ENCODE assay signal across 22 cellular contexts in genomic region chr2:108376774-108377173, GRCh38. TPM values are rescaled to one million over a fixed set of nuclear protein-coding genes. Genes with fewer than 3 reads are reported as not detected.
DNase-seq lines count a peak whose midpoint lies in the region; ATAC-seq, FAIRE-seq and TF ChIP-seq lines count a peak whose summit lies in the region.
"Had no signal": no experiment of that assay in that cellular context is flagged by ENCODE, and none has a peak within 500 bp of the region (broad histone marks: within the 10 kb centered on the region; RNA-seq: fewer than 3 reads in every experiment).

No MANE protein-coding gene starts in this region.

- CTCF ChIA-PET in HepG2 (lab: Yijun Ruan, JAX; ENCODE audit: low intra/inter-chr PET ratio, low total read pairs) (no interaction called here), PC-3 (lab: Charles Lee) (no interaction called here)

- no peaks in the 10 kb centered on the region for H3F3A ChIP-seq in PC-3 (ENCODE audit: low read length, unreplicated experiment)

- TF ChIP-seq EP300 in HepG2 (IDR thresholded peaks at IDR 0.05; ENCODE audit: low read depth in 2 of 2, low read length in 2 of 2): no peak
- no peak for TF ChIP-seq EP300 in HepG2 (CRISPR knock-in tag; IDR thresholded peaks at IDR 0.05; ENCODE audit: borderline replicate concordance)
- no peak for TF ChIP-seq EP300 in transverse colon (IDR thresholded peaks at IDR 0.05; ENCODE audit: low read depth)

- H3K9me3 ChIP-seq in HepG2 (ENCODE audit: low read length) (no peaks in the 10 kb centered on the region), right lobe of liver (no peaks in the 10 kb centered on the region), left lung (no peaks in the 10 kb centered on the region), transverse colon (no peaks in the 10 kb centered on the region), PC-3 (ENCODE audit: low read length) (no peaks in the 10 kb centered on the region)
- H3K9me3 ChIP-seq: ascending aorta; BLaER1 treated with 17β-estradiol and CSF1 and Interleukin-3, amounts not matched to agents 10 nM and 100 nM had no signal

- in situ Hi-C loops in HepG2 (cut with HindIII; ENCODE audit: extremely low pct_ligation_motif_present, low pct_unique_long_range_greater_than_20kb) (no loop called here), transverse colon (cut with MboI; ENCODE audit: low pct_ligation_motif_present in 1 of 4, low pct_unique_long_range_greater_than_20kb in 1 of 4, low sequenced_read_pairs in 3 of 4) (no loop called here)

- H3K4me3 ChIP-seq in HepG2 (replicated peaks in 1 of 3; ENCODE audit: insufficient read depth in 1 of 3, low read depth in 2 of 3, low read length in 3 of 3) (peak overlapping the region in 1 of 3 experiments; percentile 74; a peak in 1 of 6 replicates), right lobe of liver (no peak overlapping the region), left lung (no peak overlapping the region), transverse colon (no peak overlapping the region), PC-3 (ENCODE audit: low read length) (no peak overlapping the region)
- H3K4me3 ChIP-seq: BLaER1 treated with 17β-estradiol and CSF1 and Interleukin-3, amounts not matched to agents 10 nM and 100 nM had no signal

- H3K4me3 Mint-ChIP-seq in osteocyte (ENCODE audit: unreplicated experiment): peak overlapping the region; percentile 63
- H3K4me3 Mint-ChIP-seq: H9 had no signal

- H3K36me3 Mint-ChIP-seq in osteocyte (ENCODE audit: unreplicated experiment): no peaks in the 10 kb centered on the region

- intact Hi-C loops in HepG2 (cut with micrococcal nuclease; ENCODE audit: unreplicated experiment) (no loop called here), right lobe of liver (cut with DNase I) (no loop called here), left lung (cut with DNase I) (no loop called here), transverse colon (cut with DNase I; ENCODE audit: low total_unique reads) (no loop called here), PC-3 (cut with micrococcal nuclease) (no loop called here)

- ATAC-seq in HepG2 (no peak), right lobe of liver (no peak), left lung (no peak), GM18511 (IDR thresholded peaks at IDR 0.05; ENCODE audit: unreplicated experiment) (no peak), PC-3 (no peak)

- H3K27ac ChIP-seq in HepG2 (ENCODE audit: extremely low read length, insufficient read depth, low read length) (no peak overlapping the region), right lobe of liver (peak overlapping the region in 1 of 3 donors; percentile 62), left lung (peak overlapping the region; percentile 74), transverse colon (peak overlapping the region in 2 of 4 donors; percentile 15 to 55), PC-3 (ENCODE audit: low read length) (no peak overlapping the region)
- H3K27ac ChIP-seq: BLaER1 treated with 17β-estradiol and CSF1 and Interleukin-3, amounts not matched to agents 10 nM and 100 nM had no signal

- H3K27ac Mint-ChIP-seq in osteocyte (ENCODE audit: unreplicated experiment): peak overlapping the region; percentile 95

- H3K79me2 ChIP-seq in HepG2 (ENCODE audit: insufficient read depth, low read length) (no peaks in the 10 kb centered on the region), PC-3 (ENCODE audit: low read length) (no peaks in the 10 kb centered on the region)

- H3K9me2 ChIP-seq in PC-3 (replicated peaks; ENCODE audit: low read length): 0 out of 2 replicates have a peak, but pooled peaks cover 5% of the 10 kb centered on the region

- TF ChIP-seq RAD21 in HepG2 (CRISPR knock-in tag; IDR thresholded peaks at IDR 0.05): no peak

- H2AFZ ChIP-seq in HepG2 (ENCODE audit: low read length) (peak overlapping the region; percentile 60), PC-3 (ENCODE audit: low read length) (no peak overlapping the region)

- TF ChIP-seq CTCF in HepG2 (CRISPR knock-in tag; IDR thresholded peaks at IDR 0.05): no peak
- TF ChIP-seq CTCF in right lobe of liver (IDR thresholded peaks at IDR 0.05): no peak
- TF ChIP-seq CTCF in left lung (IDR thresholded peaks at IDR 0.05): no peak
- TF ChIP-seq CTCF in osteocyte (IDR thresholded peaks at IDR 0.05): no peak
- TF ChIP-seq CTCF in transverse colon (IDR thresholded peaks at IDR 0.05): no peak
- no peak for TF ChIP-seq CTCF in GM20000 (IDR thresholded peaks at IDR 0.05; ENCODE audit: extremely low read depth, missing control alignments)
- TF ChIP-seq CTCF in PC-3 (conservative IDR thresholded peaks at IDR 0.05; ENCODE audit: low read depth, low read length): no peak

- TF ChIP-seq POLR2A in HepG2 (IDR thresholded peaks at IDR 0.05; ENCODE audit: insufficient read depth in 1 of 2, low read depth in 2 of 2, low read length in 2 of 2) (no peak), right lobe of liver (IDR thresholded peaks at IDR 0.05) (no peak), transverse colon (IDR thresholded peaks at IDR 0.05) (no peak)

- H4K20me1 ChIP-seq in HepG2 (ENCODE audit: insufficient read depth, low read length): no peaks in the 10 kb centered on the region
- no peaks in the 10 kb centered on the region for H4K20me1 ChIP-seq in PC-3 (ENCODE audit: low read length)
- H4K20me1 ChIP-seq: BLaER1 treated with 17β-estradiol and CSF1 and Interleukin-3, amounts not matched to agents 10 nM and 100 nM had no signal

- H3K9me3 Mint-ChIP-seq in osteocyte (ENCODE audit: unreplicated experiment): no peaks in the 10 kb centered on the region
- H3K9me3 Mint-ChIP-seq: H9 had no signal

- H3K4me2 ChIP-seq in HepG2 (ENCODE audit: low read depth, low read length) (peak overlapping the region; percentile 92), PC-3 (ENCODE audit: low read length) (no peak overlapping the region)
- H3K4me2 ChIP-seq: BLaER1 treated with 17β-estradiol and CSF1 and Interleukin-3, amounts not matched to agents 10 nM and 100 nM had no signal

- 76% methylated on average over 4 of the region's 4 CpGs for WGBS in HepG2 (ENCODE audit: low lambda C conversion rate)
- 63% methylated on average over 4 of the region's 4 CpGs for WGBS in right lobe of liver (ENCODE audit: insufficient coverage, low coverage, low lambda C conversion rate, missing lambda C conversion rate)
- WGBS in transverse colon (ENCODE audit: low coverage in 1 of 2), 2 donors: 79 to 96% methylated on average over 4 of the region's 4 CpGs

- H3K27me3 ChIP-seq in HepG2 (ENCODE audit: control insufficient read depth in 1 of 2, insufficient read depth in 2 of 2, low read length in 2 of 2) (no peaks in the 10 kb centered on the region), right lobe of liver (no peaks in the 10 kb centered on the region), left lung (no peaks in the 10 kb centered on the region), transverse colon (no peaks in the 10 kb centered on the region), PC-3 (ENCODE audit: low read length) (no peaks in the 10 kb centered on the region)
- H3K27me3 ChIP-seq: ascending aorta; BLaER1 treated with 17β-estradiol and CSF1 and Interleukin-3, amounts not matched to agents 10 nM and 100 nM had no signal

- POLR2A ChIA-PET in HepG2 (lab: Yijun Ruan, JAX) (interaction anchor here (1.4 to 1.9 kb wide), 5 partner anchors 9 to 157 kb away, joined by 3 to 10 read pairs (median 6); partner anchors contain the start of genes GCC2 and LIMS1), PC-3 (lab: Charles Lee; ENCODE audit: unreplicated experiment) (no interaction called here)

- H3K36me3 ChIP-seq in HepG2 (replicated peaks in 1 of 2; ENCODE audit: control insufficient read depth in 1 of 2, insufficient read depth in 2 of 2, low read length in 2 of 2) (no peaks in the 10 kb centered on the region; a peak in 1 of 5 replicates), right lobe of liver (no peaks in the 10 kb centered on the region), left lung (no peaks in the 10 kb centered on the region), transverse colon (no peaks in the 10 kb centered on the region), PC-3 (ENCODE audit: low read depth, low read length) (no peaks in the 10 kb centered on the region)
- H3K36me3 ChIP-seq: ascending aorta; BLaER1 treated with 17β-estradiol and CSF1 and Interleukin-3, amounts not matched to agents 10 nM and 100 nM had no signal

- H3K4me1 ChIP-seq in HepG2 (ENCODE audit: insufficient read depth, low read length) (peaks cover 38% of the 10 kb centered on the region), right lobe of liver (no peaks in the 10 kb centered on the region), left lung (peaks cover 2 to 14% of the 10 kb centered on the region in 2 donors), transverse colon (peaks cover 0 to 12% (median 5%) of the 10 kb centered on the region in 4 donors), PC-3 (ENCODE audit: insufficient read depth, low read length) (no peaks in the 10 kb centered on the region)
- H3K4me1 ChIP-seq: BLaER1 treated with 17β-estradiol and CSF1 and Interleukin-3, amounts not matched to agents 10 nM and 100 nM had no signal

- BruUV-seq in HepG2 (replicated peaks; lab: Mats Ljungman, UMichigan) (no TSS peak), PC-3 (replicated peaks; lab: Mats Ljungman, UMichigan) (no TSS peak)

- no peaks in the 10 kb centered on the region for H3K27me3 Mint-ChIP-seq in osteocyte (ENCODE audit: unreplicated experiment)

- H3K4me1 Mint-ChIP-seq in osteocyte (ENCODE audit: unreplicated experiment): peaks cover 48% of the 10 kb centered on the region

- DNase-seq in HepG2 (ENCODE audit: low spot score) (no peak), right lobe of liver (no peak), left lung (no peak), osteocyte (ENCODE audit: extremely low spot score, unreplicated experiment) (no peak), transverse colon (no peak), GM20000 (ENCODE audit: low spot score) (no peak), PC-3 (no peak)
- DNase-seq: activated gamma-delta T cell treated with Interleukin-2 at 50 U/mL for 16 hours; H9; NCI-H1436; NCI-H774; OCI-M1; SIG-M5; stimulated activated naive CD4-positive, alpha-beta T cell had no signal

- no peak for FAIRE-seq in HepG2 (lab: Jason Lieb, UNC)
- FAIRE-seq: colon, keratinocyte had no signal

- H3K9ac ChIP-seq in HepG2 (ENCODE audit: insufficient read depth, low read depth, low read length) (peak overlapping the region; percentile 76; the same call in 1 of the 2 replicates), PC-3 (ENCODE audit: low read length) (no peak overlapping the region)
- H3K9ac ChIP-seq: BLaER1 treated with 17β-estradiol and CSF1 and Interleukin-3, amounts not matched to agents 10 nM and 100 nM had no signal

RNA-seq across cellular contexts. Expression of gene SULT1C4, which starts 1.0 kb away (rescaled TPM):
- total RNA-seq in HepG2 (2016; rRNA removed; fragmentation: Illumina TruSeq; extraction: Trizol) (1.3 and 2.6 TPM in 2 replicates), right lobe of liver (1 to 10 TPM in 5 of 6 experiments, under 1 TPM in 1; 0.92 to 2.7 (median 1.4) TPM), left lung (1 to 10 TPM; 3.6 to 8.8 TPM), osteocyte (6.0 and 7.0 TPM in 2 replicates), transverse colon (under 1 TPM in 2 of 4 donors, not detected in 2; 0.27 to 0.79 TPM), PC-3 (2014; rRNA removed) (not detected in 2 replicates)
- total RNA-seq in HepG2 (2016; cell fraction: cytosol; rRNA removed; fragmentation: Illumina TruSeq; extraction: Trizol; ENCODE audit: low read depth): 0.44 and 1.4 TPM in 2 replicates
- total RNA-seq in HepG2 (2016; cell fraction: insoluble cytoplasmic fraction; rRNA removed; fragmentation: Illumina TruSeq; extraction: Trizol): 1.6 and 2.7 TPM in 2 replicates
- total RNA-seq in HepG2 (2016; cell fraction: membrane; rRNA removed; fragmentation: Illumina TruSeq; extraction: Trizol): 0.69 and 1.0 TPM in 2 replicates
- 1.6 and 2.1 TPM in 2 replicates for total RNA-seq in HepG2 (2016; cell fraction: nucleus; rRNA removed; fragmentation: Illumina TruSeq; extraction: Trizol)
- 8.3 and 8.6 TPM in 2 replicates for polyA plus RNA-seq in HepG2 (2011; rRNA removed)
- 3.3 and 6.0 TPM in 2 replicates for polyA plus RNA-seq in HepG2 (2011; cell fraction: cytosol; rRNA removed)
- polyA plus RNA-seq in HepG2 (2011; cell fraction: nucleus; rRNA removed): 6.7 and 11.5 TPM in 2 replicates
- 10.1 and 13.4 TPM in 2 replicates for polyA plus RNA-seq in HepG2 (2012)
- polyA plus RNA-seq in HepG2 (2016; cell fraction: cytosol; fragmentation: Illumina TruSeq; extraction: Trizol; ENCODE audit: low read depth): 0.19 and 0.44 TPM in 2 replicates
- polyA plus RNA-seq in HepG2 (2016; cell fraction: insoluble cytoplasmic fraction; fragmentation: Illumina TruSeq; extraction: Trizol; ENCODE audit: low read depth): 2.9 and 3.1 TPM in 2 replicates
- polyA plus RNA-seq in HepG2 (2016; cell fraction: membrane; fragmentation: Illumina TruSeq; extraction: Trizol; ENCODE audit: low read depth): 0.28 and 0.62 TPM in 2 replicates
- 3.3 and 3.7 TPM in 2 replicates for polyA plus RNA-seq in HepG2 (2016; cell fraction: nucleus; fragmentation: Illumina TruSeq; extraction: Trizol; ENCODE audit: insufficient read depth, low read depth)
- 5.0 TPM in 1 of 2 replicates, not detected in the other for polyA minus RNA-seq in HepG2 (2011; rRNA and poly(A)+ RNA removed; ENCODE audit: low replicate concordance)
- polyA minus RNA-seq in HepG2 (2011; cell fraction: cytosol; rRNA and poly(A)+ RNA removed): 4.2 and 7.0 TPM in 2 replicates
- polyA minus RNA-seq in HepG2 (2011; cell fraction: nucleus; rRNA and poly(A)+ RNA removed): 12.0 and 17.8 TPM in 2 replicates
- total RNA-seq: G401; M059J; T-helper 1 cell treated with Interleukin-12 subunit alpha and Interleukin-12 subunit beta and Interleukin-4 antibody, amounts not matched to agents 30 ng/mL and 1 ng/mL, for 36 hours had no signal
- polyA plus RNA-seq: keratinocyte had no signal

Comparison
In these comparisons a context has a peak if more than half of its experiments do, and no peak if none do; other contexts are left out.
1. H3K27ac ChIP-seq: peak in left lung (2 of 2); none in HepG2 (single experiment) and PC-3 (single experiment).